Comparison of ENCODE assay signal across 11 cellular contexts in the genomic region with DNA sequence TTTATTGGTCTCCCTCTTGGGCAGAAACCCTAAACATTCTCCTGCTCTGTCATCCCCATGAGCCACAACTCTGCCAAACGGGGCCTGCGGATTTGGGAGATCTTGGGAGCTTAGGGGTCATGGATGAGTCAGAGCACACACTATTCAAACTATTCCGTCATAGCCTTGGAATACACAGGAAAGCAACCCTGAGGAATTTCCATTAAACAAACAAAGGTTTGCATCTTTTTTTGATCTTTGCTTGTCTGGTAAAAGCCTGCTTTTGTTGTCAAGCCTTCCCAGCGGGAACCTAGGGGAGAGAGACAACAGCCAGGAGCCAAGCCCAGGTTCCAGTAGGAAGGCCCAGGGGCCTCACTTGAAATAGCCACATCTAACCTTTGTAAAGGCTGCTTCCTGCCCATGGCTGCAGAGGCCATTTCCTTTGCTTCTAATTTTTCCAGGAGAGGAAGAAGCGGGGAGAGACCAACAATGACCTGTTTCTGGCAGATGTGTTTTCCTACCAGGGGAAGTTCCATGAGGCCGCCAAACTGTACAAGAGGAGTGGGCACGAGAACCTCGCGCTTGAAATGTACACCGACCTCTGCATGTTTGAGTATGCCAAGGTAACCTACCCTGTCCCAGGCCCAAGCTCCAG. TPM values are rescaled to one million over a fixed set of nuclear protein-coding genes. Genes with fewer than 3 reads are reported as not detected.
DNase-seq lines count a peak whose midpoint lies in the region; ATAC-seq and TF ChIP-seq lines count a peak whose summit lies in the region.
"Not testable (repeated sequence)": the region's sequence is repeated elsewhere in the genome, so short reads cannot be mapped to it uniquely, and the experiment has no call there.
"Had no signal": no experiment of that assay in that cellular context is flagged by ENCODE, and none has a peak within 500 bp of the region (broad histone marks: within the 10 kb centered on the region; RNA-seq: fewer than 3 reads in every experiment).

No MANE protein-coding gene starts in this region.

- peak overlapping the region; percentile 64 for H3K27ac ChIP-seq in HUES64 (ENCODE audit: low read depth, low read length)
- not testable (repeated sequence) for H3K27ac ChIP-seq in foreskin keratinocyte
- peak overlapping the region in 1 of 3 donors; percentile 21 for H3K27ac ChIP-seq in right lobe of liver
- H3K27ac ChIP-seq in transverse colon = peak overlapping the region; percentile 47 to 58 (median 52)

- peaks cover 16% of the 10 kb centered on the region for H3K4me1 ChIP-seq in HUES64 (ENCODE audit: insufficient read depth, low read length)
- H3K4me1 ChIP-seq in foreskin keratinocyte = not testable (repeated sequence)
- H3K4me1 ChIP-seq in right lobe of liver = peaks cover 0 to 28% (median 11%) of the 10 kb centered on the region in 4 donors
- peaks cover 0 to 12% (median 6%) of the 10 kb centered on the region in 4 donors for H3K4me1 ChIP-seq in transverse colon

- peak overlapping the region; percentile 41; the same call in 1 of the 2 replicates for H3K9ac ChIP-seq in HUES64 (ENCODE audit: low read depth, low read length)

- not testable (repeated sequence) for H3K4me3 ChIP-seq in HUES64 (ENCODE audit: low read length); right lobe of liver; transverse colon

- ATAC-seq in foreskin keratinocyte (peak; percentile 31), right lobe of liver (peak in 3 of 4 donors; percentile 10 to 29 (median 21))

- in situ Hi-C loops in transverse colon (cut with MboI; ENCODE audit: low pct_ligation_motif_present in 1 of 4, low pct_unique_long_range_greater_than_20kb in 1 of 4, low sequenced_read_pairs in 3 of 4) = loop anchor here (25.0 kb wide), 3 partner anchors 142 to 442 kb away; no protein-coding TSS in a partner anchor

- not testable (repeated sequence) for TF ChIP-seq POLR2A in right lobe of liver (IDR thresholded peaks at IDR 0.05); transverse colon (IDR thresholded peaks at IDR 0.05)

- not testable (repeated sequence) for H3K27me3 ChIP-seq in HUES64 (ENCODE audit: insufficient read depth, low read length); foreskin keratinocyte; right lobe of liver; transverse colon

- not testable (repeated sequence) for TF ChIP-seq CTCF in foreskin keratinocyte (conservative IDR thresholded peaks at IDR 0.05); right lobe of liver (IDR thresholded peaks at IDR 0.05); transverse colon (IDR thresholded peaks at IDR 0.05)

- WGBS in HUES64 = 50% methylated on average over 10 of the region's 10 CpGs
- WGBS in right lobe of liver (ENCODE audit: insufficient coverage, low coverage, low lambda C conversion rate, missing lambda C conversion rate) = 67% methylated on average over 1 of the region's 10 CpGs
- WGBS in transverse colon (ENCODE audit: low coverage in 1 of 2), 2 donors = 88 to 96% methylated on average over 5 to 10 of the region's 10 CpGs

- peaks cover 19% of the 10 kb centered on the region for H3K36me3 ChIP-seq in HUES64 (ENCODE audit: insufficient read depth, low read length)
- H3K36me3 ChIP-seq in right lobe of liver, transverse colon: not testable (repeated sequence)

- intact Hi-C loops in right lobe of liver (cut with DNase I) = loop anchor here in 1 of 2 donors (10.0 kb wide), 1 partner anchor 330 kb away; no protein-coding TSS in a partner anchor
- intact Hi-C loops in posterior vena cava (cut with DNase I) = not testable (repeated sequence)
- intact Hi-C loops in transverse colon (cut with DNase I; ENCODE audit: low total_unique reads) = loop anchor here (10.0 kb wide), 3 partner anchors 110 to 440 kb away; a partner anchor contains a TSS

- not testable (repeated sequence) for H3K9me3 ChIP-seq in HUES64 (ENCODE audit: insufficient read depth, low read depth, low read length); right lobe of liver; transverse colon

- peak; percentile 88 for DNase-seq in EH (ENCODE audit: low read depth)
- peak; percentile 55 for DNase-seq in T1000 (lab: John Stamatoyannopoulos, UW)
- DNase-seq in dermis blood vessel endothelial cell = peak; percentile 87
- peak in 1 of 2 donors; percentile 32 for DNase-seq in foreskin keratinocyte
- not testable (repeated sequence) for DNase-seq in right lobe of liver, transverse colon
- peak; percentile 65 for DNase-seq in posterior vena cava (ENCODE audit: low spot score)

- not testable (repeated sequence) for TF ChIP-seq EP300 in transverse colon (IDR thresholded peaks at IDR 0.05; ENCODE audit: low read depth)

RNA-seq across cellular contexts. Expression of a gene that starts 33.3 kb away (rescaled TPM):
- not detected for polyA plus RNA-seq in HUES64 (2013, experiment 1 of 2)
- not detected for polyA plus RNA-seq in HUES64 (2013, experiment 2 of 2)
- total RNA-seq in dermis blood vessel endothelial cell (not detected in 2 replicates), foreskin keratinocyte (not detected in 2 replicates), right lobe of liver (not detected), posterior vena cava (not detected), transverse colon (not detected)
- not detected in 2 replicates for polyA plus RNA-seq in foreskin keratinocyte
- total RNA-seq: activated CD4-positive, alpha-beta T cell treated with anti-CD3 and anti-CD28 coated beads for 36 hours; naive thymus-derived CD4-positive, alpha-beta T cell; T-helper 2 cell treated with Interferon-gamma antibody and Interleukin-4, amounts not matched to agents 100 ng/mL and 5 ng/mL, for 36 hours had no signal
- polyA plus RNA-seq: naive thymus-derived CD4-positive, alpha-beta T cell had no signal

RNA-seq across cellular contexts. Expression of a gene that starts 47.9 kb away (rescaled TPM):
- not detected for polyA plus RNA-seq in HUES64 (2013, experiment 1 of 2)
- not detected for polyA plus RNA-seq in HUES64 (2013, experiment 2 of 2)
- total RNA-seq in dermis blood vessel endothelial cell (not detected in 2 replicates), foreskin keratinocyte (not detected in 2 replicates), right lobe of liver (not detected), posterior vena cava (not detected), transverse colon (not detected)
- polyA plus RNA-seq in foreskin keratinocyte = not detected in 2 replicates
- total RNA-seq: activated CD4-positive, alpha-beta T cell treated with anti-CD3 and anti-CD28 coated beads for 36 hours; naive thymus-derived CD4-positive, alpha-beta T cell; T-helper 2 cell treated with Interferon-gamma antibody and Interleukin-4, amounts not matched to agents 100 ng/mL and 5 ng/mL, for 36 hours had no signal
- polyA plus RNA-seq: naive thymus-derived CD4-positive, alpha-beta T cell had no signal

RNA-seq across cellular contexts. Expression of a gene that starts 55.1 kb away (rescaled TPM):
- 17.8 TPM for polyA plus RNA-seq in HUES64 (2013, experiment 1 of 2)
- polyA plus RNA-seq in HUES64 (2013, experiment 2 of 2) = 21.4 TPM
- total RNA-seq in dermis blood vessel endothelial cell (28.4 and 43.5 TPM in 2 replicates), foreskin keratinocyte (8.8 and 10.6 TPM in 2 replicates), right lobe of liver (10 to 100 TPM in 4 of 6 experiments, 1 to 10 TPM in 2; 7.1 to 16.8 (median 11.5) TPM), posterior vena cava (10 to 100 TPM; 22.0 to 22.5 TPM), transverse colon (10 to 100 TPM; 15.0 to 77.6 (median 16.7) TPM)
- 5.6 and 5.8 TPM in 2 replicates for polyA plus RNA-seq in foreskin keratinocyte

RNA-seq across cellular contexts. Expression of a gene that starts 55.4 kb away (rescaled TPM):
- polyA plus RNA-seq in HUES64 (2013, experiment 1 of 2) = 34.0 TPM
- 34.3 TPM for polyA plus RNA-seq in HUES64 (2013, experiment 2 of 2)
- total RNA-seq in dermis blood vessel endothelial cell (26.4 and 30.4 TPM in 2 replicates), foreskin keratinocyte (24.0 and 26.5 TPM in 2 replicates), right lobe of liver (10 to 100 TPM; 16.9 to 26.1 (median 25.3) TPM), posterior vena cava (10 to 100 TPM; 23.1 to 24.9 TPM), transverse colon (10 to 100 TPM; 15.0 to 34.4 (median 30.4) TPM)
- 13.1 and 16.9 TPM in 2 replicates for polyA plus RNA-seq in foreskin keratinocyte
